13 cellular contexts compared by ENCODE assay signal in the genomic region with DNA sequence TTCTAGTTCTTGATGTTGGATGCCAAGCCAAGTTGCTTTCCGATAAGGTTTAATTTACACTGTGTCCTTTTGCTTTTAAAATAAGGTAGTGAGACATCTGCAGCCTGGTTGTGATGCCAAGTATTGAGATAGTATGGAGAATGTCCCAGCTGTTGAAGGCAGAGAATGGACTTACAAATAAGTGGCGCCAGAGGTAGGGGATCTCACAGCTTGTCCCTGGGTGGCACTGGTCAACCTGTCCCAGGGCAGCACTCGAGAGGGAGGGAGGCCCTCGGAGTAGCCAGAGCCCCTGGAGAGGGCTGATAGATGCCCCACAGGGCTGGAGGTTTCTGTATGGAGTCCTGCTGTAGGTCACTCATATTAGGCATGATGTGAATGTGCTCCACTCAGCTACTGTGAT.
"Had no signal": no experiment of that assay in that cellular context is flagged by ENCODE, and none has a peak within 500 bp of the region (broad histone marks: within the 10 kb centered on the region; RNA-seq: fewer than 3 reads in every experiment).

No MANE protein-coding gene starts in this region.

- H3K9me3 ChIP-seq: colonic mucosa, esophagus squamous epithelium, lower lobe of right lung, spleen, stomach had no signal

- DNase-seq: activated CD4-positive, CD25-positive, alpha-beta regulatory T cell; activated effector memory CD4-positive, alpha-beta T cell treated with Interleukin-2 at 50 U/mL for 16 hours; activated T-cell treated with anti-CD3 and anti-CD28 coated beads, Interleukin-2, amount 50 U/mL, for 1 hour; caudate nucleus; colonic mucosa; esophagus squamous epithelium; glutamatergic neuron; kidney glomerular epithelial cell; lower lobe of right lung; spleen; stomach had no signal

- H3K36me3 ChIP-seq: colonic mucosa, esophagus squamous epithelium, lower lobe of right lung, spleen, stomach had no signal

- H3K4me3 ChIP-seq: colonic mucosa, esophagus squamous epithelium, lower lobe of right lung, spleen, stomach had no signal

- H3K27ac ChIP-seq: colonic mucosa, esophagus squamous epithelium, lower lobe of right lung, spleen, stomach had no signal

- ATAC-seq: activated naive CD4-positive, alpha-beta T cell treated with anti-CD3 and anti-CD28 coated beads, Interleukin-2, amount 50 U/mL, for 72 hours; lower lobe of right lung; sciatic nerve had no signal

- H3K4me1 ChIP-seq: colonic mucosa had no signal

- H3K27me3 ChIP-seq: colonic mucosa, esophagus squamous epithelium, spleen, stomach had no signal
